Comparison of ENCODE assay signal across 14 cellular contexts in the genomic region with DNA sequence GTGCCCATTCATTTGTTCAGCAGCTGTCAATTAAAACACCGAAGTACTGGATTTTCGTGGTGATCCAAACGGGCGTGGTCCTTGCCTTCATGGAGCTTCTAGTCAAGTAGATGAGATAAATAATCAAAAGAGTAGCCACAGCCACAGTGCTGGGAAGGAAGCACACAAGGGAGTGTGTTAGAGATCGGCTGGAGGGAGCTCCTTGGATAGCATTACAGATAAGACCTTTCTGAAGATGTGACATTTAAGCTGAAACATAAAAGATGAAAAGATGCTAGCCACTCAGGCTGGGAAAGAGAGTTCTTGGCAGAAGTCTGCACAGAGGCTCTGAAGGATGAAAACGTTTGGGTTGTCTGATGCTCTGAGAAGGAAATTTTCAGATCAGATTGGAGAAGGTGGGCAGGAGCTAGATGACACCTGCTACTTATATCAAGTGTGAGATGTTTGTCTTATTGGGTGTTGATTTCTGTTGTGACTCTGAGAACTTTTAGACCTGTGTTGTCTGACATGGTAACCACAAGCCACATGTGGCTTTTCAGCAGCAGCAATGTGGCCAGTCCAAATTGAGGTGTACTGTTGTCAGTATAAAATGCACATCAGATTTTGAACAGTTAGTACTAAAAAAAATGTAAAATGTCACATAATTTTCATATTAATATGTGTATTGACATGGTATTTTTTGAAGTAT.
DNase-seq lines count a peak whose midpoint lies in the region; ATAC-seq lines count a peak whose summit lies in the region.
"Had no signal": no experiment of that assay in that cellular context is flagged by ENCODE, and none has a peak within 500 bp of the region (broad histone marks: within the 10 kb centered on the region; RNA-seq: fewer than 3 reads in every experiment).

No MANE protein-coding gene starts in this region.

- no peaks in the 10 kb centered on the region for H3K27me3 ChIP-seq in aorta (ENCODE audit: control insufficient read depth in 1 of 2, insufficient read depth in 2 of 2, low read length in 1 of 2)
- H3K27me3 ChIP-seq: upper lobe of left lung had no signal

- peak; percentile 83 for ATAC-seq in activated CD8-positive, alpha-beta memory T cell treated with anti-CD3 and anti-CD28 coated beads, Interleukin-2, amount 10 ng/mL, durations not matched to agents 7 days and 5 days
- ATAC-seq in HG02938 (IDR thresholded peaks at IDR 0.05; ENCODE audit: unreplicated experiment) (peak; percentile 64), aorta (ENCODE audit: low FRiP score) (no peak), HG02981 (IDR thresholded peaks at IDR 0.05; ENCODE audit: unreplicated experiment) (no peak)
- ATAC-seq in activated T-helper 17 cell treated with anti-CD3 and anti-CD28 coated beads, Interleukin-2, amount 50 U/mL, for 72 hours (replicated peaks) = peak; percentile 51
- ATAC-seq: A549, right cardiac atrium had no signal

- CTCF ChIA-PET in activated CD8-positive, alpha-beta memory T cell treated with anti-CD3 and anti-CD28 coated beads, Interleukin-2, amount 10 ng/mL, durations not matched to agents 7 days and 5 days (lab: Charles Lee) = interaction anchor here (1.1 kb wide), 1 partner anchor 118 kb away, joined by 3 read pairs; no protein-coding TSS in a partner anchor

- H3K9me3 Mint-ChIP-seq in activated CD8-positive, alpha-beta memory T cell treated with anti-CD3 and anti-CD28 coated beads, Interleukin-2, amount 10 ng/mL, durations not matched to agents 7 days and 5 days (ENCODE audit: low read depth) = peaks cover 3% of the 10 kb centered on the region
- no peaks in the 10 kb centered on the region for H3K9me3 Mint-ChIP-seq in activated T-helper 17 cell treated with anti-CD3 and anti-CD28 coated beads, Interleukin-2, amount 50 U/mL, for 72 hours

- H3K36me3 ChIP-seq in aorta (ENCODE audit: control insufficient read depth in 1 of 2, insufficient read depth in 2 of 2, low read length in 1 of 2) = no peaks in the 10 kb centered on the region
- H3K36me3 ChIP-seq: upper lobe of left lung had no signal

- peaks cover 12% of the 10 kb centered on the region for H3K36me3 Mint-ChIP-seq in activated CD8-positive, alpha-beta memory T cell treated with anti-CD3 and anti-CD28 coated beads, Interleukin-2, amount 10 ng/mL, durations not matched to agents 7 days and 5 days
- H3K36me3 Mint-ChIP-seq in activated T-helper 17 cell treated with anti-CD3 and anti-CD28 coated beads, Interleukin-2, amount 50 U/mL, for 72 hours (ENCODE audit: low read depth) = no peaks in the 10 kb centered on the region

- H3K4me3 ChIP-seq in aorta (ENCODE audit: low read length in 2 of 2) = no peak overlapping the region
- H3K4me3 ChIP-seq: A549, upper lobe of left lung had no signal

- H3K9me3 ChIP-seq in aorta (ENCODE audit: control insufficient read depth, low read length) = no peaks in the 10 kb centered on the region
- H3K9me3 ChIP-seq: A549, upper lobe of left lung had no signal

- peaks cover 3% of the 10 kb centered on the region for H3K27me3 Mint-ChIP-seq in activated CD8-positive, alpha-beta memory T cell treated with anti-CD3 and anti-CD28 coated beads, Interleukin-2, amount 10 ng/mL, durations not matched to agents 7 days and 5 days
- H3K27me3 Mint-ChIP-seq in activated T-helper 17 cell treated with anti-CD3 and anti-CD28 coated beads, Interleukin-2, amount 50 U/mL, for 72 hours = no peaks in the 10 kb centered on the region

- peaks cover 30% of the 10 kb centered on the region for H3K4me1 Mint-ChIP-seq in activated CD8-positive, alpha-beta memory T cell treated with anti-CD3 and anti-CD28 coated beads, Interleukin-2, amount 10 ng/mL, durations not matched to agents 7 days and 5 days
- H3K4me1 Mint-ChIP-seq in activated T-helper 17 cell treated with anti-CD3 and anti-CD28 coated beads, Interleukin-2, amount 50 U/mL, for 72 hours = peaks cover 28% of the 10 kb centered on the region

- H3K27ac Mint-ChIP-seq in activated CD8-positive, alpha-beta memory T cell treated with anti-CD3 and anti-CD28 coated beads, Interleukin-2, amount 10 ng/mL, durations not matched to agents 7 days and 5 days = peak overlapping the region; percentile 27
- no peak overlapping the region for H3K27ac Mint-ChIP-seq in activated T-helper 17 cell treated with anti-CD3 and anti-CD28 coated beads, Interleukin-2, amount 50 U/mL, for 72 hours

- 92 to 93% methylated on average over 6 of the region's 6 CpGs for WGBS in aorta, 2 donors

- peak; percentile 83 for DNase-seq in activated CD8-positive, alpha-beta memory T cell treated with anti-CD3 and anti-CD28 coated beads, Interleukin-2, amount 10 ng/mL, durations not matched to agents 7 days and 5 days
- no peak for DNase-seq in activated CD8-positive, alpha-beta memory T cell treated with anti-CD3 and anti-CD28 coated beads, Interleukin-2, amount 50 U/mL, for 4 hours
- peak; percentile 8 to 17 for DNase-seq in stimulated activated CD8-positive, alpha-beta memory T cell treated with anti-CD3 and anti-CD28 coated beads, Interleukin-7, amount 100 ng/mL, for 1 hour (ENCODE audit: low read depth in 2 of 2)
- no peak for DNase-seq in aorta
- DNase-seq in DMS153 treated with DMSO at 0.1 percent for 48 hours (lab: John Stamatoyannopoulos, UW; ENCODE audit: unreplicated experiment) = no peak
- DNase-seq: DMS 273 treated with DMSO at 0.1 percent for 48 hours, foreskin fibroblast, MV-4-11, right cardiac atrium, upper lobe of left lung had no signal

- peak overlapping the region; percentile 1 for H3K4me3 Mint-ChIP-seq in activated CD8-positive, alpha-beta memory T cell treated with anti-CD3 and anti-CD28 coated beads, Interleukin-2, amount 10 ng/mL, durations not matched to agents 7 days and 5 days
- H3K4me3 Mint-ChIP-seq in activated T-helper 17 cell treated with anti-CD3 and anti-CD28 coated beads, Interleukin-2, amount 50 U/mL, for 72 hours = no peak overlapping the region

- no peak overlapping the region for H3K27ac ChIP-seq in aorta (ENCODE audit: low read depth in 1 of 2, low read length in 2 of 2)
- H3K27ac ChIP-seq: A549, upper lobe of left lung had no signal

- intact Hi-C loops in aorta (cut with DNase I) = no loop called here

- H3K4me1 ChIP-seq in aorta (ENCODE audit: control insufficient read depth in 1 of 2, insufficient read depth in 2 of 2, low read length in 2 of 2) = no peaks in the 10 kb centered on the region
- H3K4me1 ChIP-seq: A549 had no signal

Comparison
In these comparisons a context has a peak if more than half of its experiments do, and no peak if none do; other contexts are left out.
1. DNase-seq: peak in activated CD8-positive, alpha-beta memory T cell treated with anti-CD3 and anti-CD28 coated beads, Interleukin-2, amount 10 ng/mL, durations not matched to agents 7 days and 5 days (single experiment) and stimulated activated CD8-positive, alpha-beta memory T cell treated with anti-CD3 and anti-CD28 coated beads, Interleukin-7, amount 100 ng/mL, for 1 hour (2 of 2); none in activated CD8-positive, alpha-beta memory T cell treated with anti-CD3 and anti-CD28 coated beads, Interleukin-2, amount 50 U/mL, for 4 hours (single experiment), aorta (0 of 2) and DMS153 treated with DMSO at 0.1 percent for 48 hours (single experiment).
2. ATAC-seq: peak in activated CD8-positive, alpha-beta memory T cell treated with anti-CD3 and anti-CD28 coated beads, Interleukin-2, amount 10 ng/mL, durations not matched to agents 7 days and 5 days (single experiment), HG02938 (single experiment) and activated T-helper 17 cell treated with anti-CD3 and anti-CD28 coated beads, Interleukin-2, amount 50 U/mL, for 72 hours (single experiment); none in aorta (single experiment) and HG02981 (single experiment).